ENCODE assay signal across 1 cellular context in genomic region chr18:36185901-36186460, GRCh38.
TF ChIP-seq lines count a peak whose summit lies in the region.

No MANE protein-coding gene starts in this region.

TF ChIP-seq in HCT116, 20 proteins besides CTCF, POLR2A, EP300 and RAD21:
- TF ChIP-seq, protein P1, sequence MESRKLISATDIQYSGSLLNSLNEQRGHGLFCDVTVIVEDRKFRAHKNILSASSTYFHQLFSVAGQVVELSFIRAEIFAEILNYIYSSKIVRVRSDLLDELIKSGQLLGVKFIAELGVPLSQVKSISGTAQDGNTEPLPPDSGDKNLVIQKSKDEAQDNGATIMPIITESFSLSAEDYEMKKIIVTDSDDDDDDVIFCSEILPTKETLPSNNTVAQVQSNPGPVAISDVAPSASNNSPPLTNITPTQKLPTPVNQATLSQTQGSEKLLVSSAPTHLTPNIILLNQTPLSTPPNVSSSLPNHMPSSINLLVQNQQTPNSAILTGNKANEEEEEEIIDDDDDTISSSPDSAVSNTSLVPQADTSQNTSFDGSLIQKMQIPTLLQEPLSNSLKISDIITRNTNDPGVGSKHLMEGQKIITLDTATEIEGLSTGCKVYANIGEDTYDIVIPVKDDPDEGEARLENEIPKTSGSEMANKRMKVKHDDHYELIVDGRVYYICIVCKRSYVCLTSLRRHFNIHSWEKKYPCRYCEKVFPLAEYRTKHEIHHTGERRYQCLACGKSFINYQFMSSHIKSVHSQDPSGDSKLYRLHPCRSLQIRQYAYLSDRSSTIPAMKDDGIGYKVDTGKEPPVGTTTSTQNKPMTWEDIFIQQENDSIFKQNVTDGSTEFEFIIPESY (IDR thresholded peaks at IDR 0.05; ENCODE audit: extremely low read depth, insufficient replicate concordance, low read length) = no peak
